8 cellular contexts compared by ENCODE assay signal in the genomic region with DNA sequence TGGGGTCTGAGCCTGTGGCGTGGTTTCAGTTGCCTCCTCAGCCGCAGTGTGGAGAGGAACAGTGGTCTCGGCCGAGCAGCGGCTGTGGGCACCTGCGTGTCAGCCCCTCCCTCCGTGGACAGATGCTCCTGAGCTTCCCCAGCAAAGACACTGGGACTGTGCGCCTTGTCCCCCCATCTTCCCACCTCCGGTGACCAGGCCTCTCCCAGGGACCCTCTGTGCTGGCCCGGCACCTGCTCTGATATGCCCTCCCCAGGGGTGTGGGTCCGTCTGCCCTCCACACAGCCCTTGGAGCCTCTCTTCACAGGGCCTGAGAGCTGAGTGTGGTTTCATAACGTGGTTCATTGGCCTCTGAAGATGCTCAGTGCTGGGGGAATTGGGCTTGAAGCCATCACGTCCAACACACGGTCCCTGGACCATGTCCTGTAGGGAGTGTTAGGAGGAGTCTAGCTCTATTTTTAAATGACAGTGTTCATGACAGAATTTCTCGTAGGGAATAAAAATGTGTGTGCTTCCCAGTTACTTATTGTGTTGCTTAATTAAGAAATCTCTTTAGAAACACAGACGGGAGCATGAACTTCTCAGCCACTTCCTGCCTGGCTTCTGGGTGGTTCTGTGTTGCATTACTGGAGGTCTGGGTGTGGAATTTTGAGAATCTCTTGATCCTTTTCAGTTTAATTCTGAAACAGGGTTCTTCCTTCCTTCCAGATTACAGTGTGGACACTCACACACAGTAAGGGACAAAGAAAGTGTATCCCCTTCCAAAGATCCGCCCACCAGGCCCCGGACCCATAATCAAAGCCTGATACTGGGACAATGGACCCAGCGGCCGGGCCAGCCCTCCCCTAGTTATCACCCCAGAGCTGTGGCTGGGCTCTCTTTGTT.
A peak's percentile ranks its signal among the peaks of the same experiment; 100 is the strongest.
DNase-seq lines count a peak whose midpoint lies in the region; ATAC-seq and TF ChIP-seq lines count a peak whose summit lies in the region.

No MANE protein-coding gene starts in this region.

- DNase-seq in activated CD4-positive, alpha-beta T cell treated with anti-CD3 and anti-CD28 coated beads, Interleukin-2, amount 10 ng/mL, durations not matched to agents 24 days and 14 days = no peak
- no peak for DNase-seq in activated CD4-positive, alpha-beta T cell treated with anti-CD3 and anti-CD28 coated beads for 48 hours
- peak; percentile 19 to 46 (median 41) for DNase-seq in right lobe of liver
- DNase-seq in thyroid gland = peak; percentile 81 to 84
- no peak for DNase-seq in UCSD-AML1 (lab: John Stamatoyannopoulos, UW; ENCODE audit: unreplicated experiment)
- DNase-seq in NCI-H187 (lab: John Stamatoyannopoulos, UW) = no peak

- intact Hi-C loops in activated CD4-positive, alpha-beta T cell treated with anti-CD3 and anti-CD28 coated beads, Interleukin-2, amount 10 ng/mL, durations not matched to agents 24 days and 14 days (cut with micrococcal nuclease) = loop anchor here (1.0 to 2.0 kb wide), 2 partner anchors 11 to 16 kb away; no protein-coding TSS in a partner anchor
- intact Hi-C loops in right lobe of liver (cut with DNase I) (no loop called here), thyroid gland (cut with DNase I) (no loop called here)

- TF ChIP-seq CTCF in right lobe of liver (IDR thresholded peaks at IDR 0.05) (no peak), thyroid gland (IDR thresholded peaks at IDR 0.05) (no peak)

- no peaks in the 10 kb centered on the region for H3K27me3 Mint-ChIP-seq in activated CD4-positive, alpha-beta T cell treated with anti-CD3 and anti-CD28 coated beads, Interleukin-2, amount 10 ng/mL, durations not matched to agents 24 days and 14 days

- peak overlapping the region; percentile 61 for H3K27ac ChIP-seq in adipose tissue (ENCODE audit: low read depth, low read length)
- H3K27ac ChIP-seq in right lobe of liver = peak overlapping the region; percentile 39 to 85 (median 55)
- peak overlapping the region; percentile 55 to 82 (median 77) for H3K27ac ChIP-seq in thyroid gland

- H3K4me3 ChIP-seq in right lobe of liver = peak overlapping the region in 1 of 3 donors; percentile 50
- H3K4me3 ChIP-seq in thyroid gland (replicated peaks in 1 of 3) = no peak overlapping the region

- peaks cover 50% of the 10 kb centered on the region for H3K4me1 Mint-ChIP-seq in activated CD4-positive, alpha-beta T cell treated with anti-CD3 and anti-CD28 coated beads, Interleukin-2, amount 10 ng/mL, durations not matched to agents 24 days and 14 days

- TF ChIP-seq POLR2A in right lobe of liver (IDR thresholded peaks at IDR 0.05) (no peak), thyroid gland (IDR thresholded peaks at IDR 0.05) (no peak)

- H3K36me3 ChIP-seq in right lobe of liver (no peaks in the 10 kb centered on the region), thyroid gland (no peaks in the 10 kb centered on the region)

- H3K9me3 ChIP-seq in right lobe of liver (no peaks in the 10 kb centered on the region), thyroid gland (no peaks in the 10 kb centered on the region)

- ATAC-seq in right lobe of liver = peak; percentile 14 to 41 (median 22)
- no peak for ATAC-seq in GM18909 (IDR thresholded peaks at IDR 0.05; ENCODE audit: poor library complexity, unreplicated experiment)

- H3K27ac Mint-ChIP-seq in activated CD4-positive, alpha-beta T cell treated with anti-CD3 and anti-CD28 coated beads, Interleukin-2, amount 10 ng/mL, durations not matched to agents 24 days and 14 days = peak overlapping the region; percentile 87

- H3K4me1 ChIP-seq in right lobe of liver (no peaks in the 10 kb centered on the region), thyroid gland (peaks cover 18 to 19% of the 10 kb centered on the region in 2 donors)

- 41 to 73% (median 43%) methylated on average over 20 of the region's 20 CpGs for whole genome bisulfite sequencing in adipose tissue, 3 donors
- 26% methylated on average over 7 of the region's 20 CpGs for WGBS in right lobe of liver (ENCODE audit: insufficient coverage, low coverage, low lambda C conversion rate, missing lambda C conversion rate)
- 28 to 46% methylated on average over 19 to 20 of the region's 20 CpGs for WGBS in thyroid gland, 2 donors

- no peaks in the 10 kb centered on the region for H3K9me3 Mint-ChIP-seq in activated CD4-positive, alpha-beta T cell treated with anti-CD3 and anti-CD28 coated beads, Interleukin-2, amount 10 ng/mL, durations not matched to agents 24 days and 14 days

- H3K4me3 Mint-ChIP-seq in activated CD4-positive, alpha-beta T cell treated with anti-CD3 and anti-CD28 coated beads, Interleukin-2, amount 10 ng/mL, durations not matched to agents 24 days and 14 days = peak overlapping the region; percentile 73

- H3K27me3 ChIP-seq in right lobe of liver (no peaks in the 10 kb centered on the region), thyroid gland (no peaks in the 10 kb centered on the region)

- H3K36me3 Mint-ChIP-seq in activated CD4-positive, alpha-beta T cell treated with anti-CD3 and anti-CD28 coated beads, Interleukin-2, amount 10 ng/mL, durations not matched to agents 24 days and 14 days (ENCODE audit: low read depth) = peaks cover 37% of the 10 kb centered on the region

Comparison
In these comparisons a context has a peak if more than half of its experiments do, and no peak if none do; other contexts are left out.
1. DNase-seq: peak in right lobe of liver (3 of 3) and thyroid gland (2 of 2); none in activated CD4-positive, alpha-beta T cell treated with anti-CD3 and anti-CD28 coated beads, Interleukin-2, amount 10 ng/mL, durations not matched to agents 24 days and 14 days (single experiment), activated CD4-positive, alpha-beta T cell treated with anti-CD3 and anti-CD28 coated beads for 48 hours (single experiment), UCSD-AML1 (single experiment) and NCI-H187 (0 of 2).
2. Peak in every context shown above with its lines, with median percentiles within 50 percentile points of each other: H3K27ac ChIP-seq.